Comparison of ENCODE assay signal across 12 cellular contexts in genomic region chr7:114413741-114414140, GRCh38. TPM values are rescaled to one million over a fixed set of nuclear protein-coding genes. Genes with fewer than 3 reads are reported as not detected.
DNase-seq lines count a peak whose midpoint lies in the region; ATAC-seq, FAIRE-seq and TF ChIP-seq lines count a peak whose summit lies in the region.
"Had no signal": no experiment of that assay in that cellular context is flagged by ENCODE, and none has a peak within 500 bp of the region (broad histone marks: within the 10 kb centered on the region; RNA-seq: fewer than 3 reads in every experiment).

No MANE protein-coding gene starts in this region.

- no peaks in the 10 kb centered on the region for H3K27me3 ChIP-seq in H1 (replicated peaks in 1 of 4; ENCODE audit: control insufficient read depth in 3 of 4, extremely low read depth in 1 of 4, insufficient read depth in 3 of 4, low read length in 3 of 4)
- no peaks in the 10 kb centered on the region for H3K27me3 ChIP-seq in mucosa of rectum (ENCODE audit: control insufficient read depth in 2 of 2, insufficient read depth in 2 of 2, low read length in 2 of 2)

- TF ChIP-seq POLR2A in H1 (IDR thresholded peaks at IDR 0.05; ENCODE audit: control extremely low read depth in 1 of 2, low read depth in 2 of 2, low read length in 2 of 2): no peak

- H3K4me1 Mint-ChIP-seq in activated CD4-positive, alpha-beta memory T cell treated with anti-CD3 and anti-CD28 coated beads, Interleukin-2, amount 10 ng/mL, durations not matched to agents 7 days and 5 days: no peaks in the 10 kb centered on the region

- WGBS in H1 (ENCODE audit: extremely low coverage in 1 of 2, insufficient coverage in 1 of 2, insufficient read length in 1 of 2, insufficient replicate concordance in 2 of 2, low coverage in 1 of 2, low lambda C conversion rate in 2 of 2, missing lambda C conversion rate in 1 of 2), 2 experiments: 80% methylated on average over 4 of the region's 4 CpGs; no CpG with 5 or more reads in 1 of the 2 experiments
- 24% methylated on average over 4 of the region's 4 CpGs for WGBS in urinary bladder

- H3K4me3 Mint-ChIP-seq in activated CD4-positive, alpha-beta memory T cell treated with anti-CD3 and anti-CD28 coated beads, Interleukin-2, amount 10 ng/mL, durations not matched to agents 7 days and 5 days: no peak overlapping the region
- H3K4me3 Mint-ChIP-seq: activated T-cell treated with anti-CD3 and anti-CD28 coated beads, Interleukin-2, amount 50 U/mL, for 24 hours had no signal

- peak; percentile 60 to 67 for DNase-seq in NCI-H524 (lab: John Stamatoyannopoulos, UW)
- no peak for DNase-seq in NCI-H524 treated with DMSO at 0.1 percent for 48 hours (lab: John Stamatoyannopoulos, UW)
- DNase-seq in H1 (ENCODE audit: low read depth in 1 of 2, low spot score in 2 of 2): no peak
- DNase-seq in activated CD4-positive, alpha-beta memory T cell treated with anti-CD3 and anti-CD28 coated beads, Interleukin-2, amount 10 ng/mL, durations not matched to agents 7 days and 5 days: no peak
- no peak for DNase-seq in SKM-1 (lab: John Stamatoyannopoulos, UW; ENCODE audit: unreplicated experiment)
- DNase-seq: activated CD4-positive, alpha-beta T cell treated with anti-CD3 and anti-CD28 coated beads for 1 hour; activated T-cell treated with anti-CD3 and anti-CD28 coated beads, Interleukin-2, amount 50 U/mL, for 24 hours had no signal

- no peaks in the 10 kb centered on the region for H4K20me1 ChIP-seq in H1 (replicated peaks in 1 of 2; ENCODE audit: control insufficient read depth in 1 of 2, insufficient read depth in 2 of 2, low read length in 2 of 2)

- TF ChIP-seq RAD21 in H1 (IDR thresholded peaks at IDR 0.05 in 1 of 2, conservative IDR thresholded peaks at IDR 0.05 in 1 of 2; ENCODE audit: low read depth in 2 of 2, low read length in 2 of 2): no peak

- H2AK5ac ChIP-seq in H1 (ENCODE audit: low read depth, low read length): no peak overlapping the region

- H3K4me1 ChIP-seq in H1 (replicated peaks in 1 of 4; ENCODE audit: control insufficient read depth in 3 of 4, insufficient read depth in 4 of 4, low read length in 3 of 4) (peaks cover 0 to 10% (median 6%) of the 10 kb centered on the region in 4 experiments; a peak in 4 of 7 replicates), mucosa of rectum (ENCODE audit: control insufficient read depth in 2 of 2, insufficient read depth in 2 of 2, low read length in 2 of 2) (peaks cover 0 to 13% of the 10 kb centered on the region in 2 donors), urinary bladder (ENCODE audit: insufficient read depth) (no peaks in the 10 kb centered on the region)

- H2AFZ ChIP-seq in H1 (ENCODE audit: low read length): peak overlapping the region; percentile 93

- no peaks in the 10 kb centered on the region for H3K9me3 Mint-ChIP-seq in activated CD4-positive, alpha-beta memory T cell treated with anti-CD3 and anti-CD28 coated beads, Interleukin-2, amount 10 ng/mL, durations not matched to agents 7 days and 5 days
- H3K9me3 Mint-ChIP-seq: activated T-cell treated with anti-CD3 and anti-CD28 coated beads, Interleukin-2, amount 50 U/mL, for 24 hours had no signal

- no peak overlapping the region for H4K8ac ChIP-seq in H1 (ENCODE audit: extremely low read depth, insufficient read depth, low read length)

- 0 out of 2 replicates have a peak overlapping the region, but pooled peaks have one; percentile 36 for H2BK5ac ChIP-seq in H1 (ENCODE audit: low read depth, low read length)

- no peaks in the 10 kb centered on the region for H3K9me3 ChIP-seq in H1 (ENCODE audit: insufficient read depth in 2 of 2, low read depth in 1 of 2, low read length in 1 of 2)
- H3K9me3 ChIP-seq in mucosa of rectum (ENCODE audit: control insufficient read depth in 2 of 2, low read length in 2 of 2): no peaks in the 10 kb centered on the region

- H3K27ac ChIP-seq in H1 (ENCODE audit: low read depth, low read length) (no peak overlapping the region), mucosa of rectum (ENCODE audit: low read depth in 2 of 2, low read length in 2 of 2) (peak overlapping the region; percentile 18 to 30), urinary bladder (ENCODE audit: low read depth) (peak overlapping the region; percentile 66)

- H3K4me3 ChIP-seq in H1 (ENCODE audit: extremely low read depth in 1 of 4, insufficient read depth in 2 of 4, low read depth in 3 of 4, low read length in 4 of 4): no peak overlapping the region
- peak overlapping the region; percentile 16 to 25 for H3K4me3 ChIP-seq in mucosa of rectum (ENCODE audit: low read length in 2 of 2)
- no peak overlapping the region for H3K4me3 ChIP-seq in urinary bladder (ENCODE audit: low read depth, low read length)

- no peaks in the 10 kb centered on the region for H3K36me3 Mint-ChIP-seq in activated CD4-positive, alpha-beta memory T cell treated with anti-CD3 and anti-CD28 coated beads, Interleukin-2, amount 10 ng/mL, durations not matched to agents 7 days and 5 days (ENCODE audit: low read depth)

- FAIRE-seq in H1 (lab: Jason Lieb, UNC): no peak
- FAIRE-seq: GM18507 had no signal

- TF ChIP-seq CTCF in H1 (IDR thresholded peaks at IDR 0.05; ENCODE audit: control extremely low read depth in 1 of 3, insufficient read depth in 1 of 3, low read depth in 1 of 3, low read length in 3 of 3): no peak

- H3K79me2 ChIP-seq in H1 (ENCODE audit: control insufficient read depth in 1 of 2, insufficient read depth in 2 of 2, low read length in 2 of 2): no peaks in the 10 kb centered on the region

- H2BK15ac ChIP-seq in H1 (ENCODE audit: low read length): no peak overlapping the region

- H3K18ac ChIP-seq in H1 (ENCODE audit: extremely low read depth, low read length): 0 out of 2 replicates have a peak overlapping the region, but pooled peaks have one; percentile 4

- no peaks in the 10 kb centered on the region for H3K36me3 ChIP-seq in H1 (ENCODE audit: control insufficient read depth in 2 of 4, insufficient read depth in 4 of 4, low read length in 3 of 4)
- H3K36me3 ChIP-seq in mucosa of rectum (ENCODE audit: control insufficient read depth in 2 of 2, insufficient read depth in 2 of 2, low read length in 2 of 2): no peaks in the 10 kb centered on the region
- H3K36me3 ChIP-seq in urinary bladder (ENCODE audit: insufficient read depth): no peaks in the 10 kb centered on the region

- no peak for ATAC-seq in GM18520 (IDR thresholded peaks at IDR 0.05; ENCODE audit: unreplicated experiment)
- ATAC-seq: SK-N-SH treated with all-trans-retinoic acid at 6 μM for 48 hours had no signal

- H2BK12ac ChIP-seq in H1 (ENCODE audit: low read depth, low read length): no peak overlapping the region

- H3K4ac ChIP-seq in H1 (replicated peaks; ENCODE audit: insufficient read length, low read depth, low read length): no peak overlapping the region

- CTCF ChIA-PET in H1 (lab: Charles Lee; ENCODE audit: partially characterized antibody): interaction anchor here (1.1 to 3.3 kb wide), 5 partner anchors 10 to 332 kb away, joined by 4 to 27 read pairs (median 5); no protein-coding TSS in a partner anchor
- CTCF ChIA-PET in activated CD4-positive, alpha-beta memory T cell treated with anti-CD3 and anti-CD28 coated beads, Interleukin-2, amount 10 ng/mL, durations not matched to agents 7 days and 5 days (lab: Charles Lee): interaction anchor here (1.4 kb wide), 1 partner anchor 16 kb away, joined by 3 read pairs; no protein-coding TSS in a partner anchor

- no peaks in the 10 kb centered on the region for H3K23me2 ChIP-seq in H1 (ENCODE audit: low read depth, low read length)

- H3K14ac ChIP-seq in H1 (ENCODE audit: insufficient read length): no peak overlapping the region

- H3K9ac ChIP-seq in H1 (replicated peaks in 1 of 4; ENCODE audit: extremely low read depth in 1 of 4, low read depth in 3 of 4, low read length in 3 of 4) (no peak overlapping the region), mucosa of rectum (ENCODE audit: low read depth in 1 of 2, low read length in 2 of 2) (no peak overlapping the region)

- no peak overlapping the region; a peak in 1 of 4 replicates for H3K4me2 ChIP-seq in H1 (ENCODE audit: insufficient read depth in 1 of 2, low read depth in 2 of 2, low read length in 2 of 2)

- H3K27ac Mint-ChIP-seq in activated CD4-positive, alpha-beta memory T cell treated with anti-CD3 and anti-CD28 coated beads, Interleukin-2, amount 10 ng/mL, durations not matched to agents 7 days and 5 days: no peak overlapping the region
- H3K27ac Mint-ChIP-seq: activated T-cell treated with anti-CD3 and anti-CD28 coated beads, Interleukin-2, amount 50 U/mL, for 24 hours had no signal

- H2BK20ac ChIP-seq in H1 (ENCODE audit: low read length): no peak overlapping the region

- no peak overlapping the region for H4K91ac ChIP-seq in H1 (replicated peaks; ENCODE audit: insufficient read length, low read length)

- no peak overlapping the region for H3K23ac ChIP-seq in H1 (ENCODE audit: insufficient read length)

- POLR2A ChIA-PET in H1 (lab: Charles Lee; ENCODE audit: partially characterized antibody): no interaction called here
- POLR2A ChIA-PET in activated CD4-positive, alpha-beta memory T cell treated with anti-CD3 and anti-CD28 coated beads, Interleukin-2, amount 10 ng/mL, durations not matched to agents 7 days and 5 days (lab: Charles Lee): no interaction called here

- TF ChIP-seq EP300 in H1 (IDR thresholded peaks at IDR 0.05; ENCODE audit: borderline replicate concordance in 1 of 2, low read depth in 2 of 2, low read length in 2 of 2): no peak

- H4K5ac ChIP-seq in H1 (ENCODE audit: insufficient read length, low read depth, low read length): no peak overlapping the region

- no peak overlapping the region for H3K56ac ChIP-seq in H1 (replicated peaks; ENCODE audit: insufficient read length, low read depth, low read length)

- no peaks in the 10 kb centered on the region for H3K79me1 ChIP-seq in H1 (ENCODE audit: low read depth, low read length)

- H2BK120ac ChIP-seq in H1 (replicated peaks; ENCODE audit: low read depth, low read length): no peak overlapping the region

- H3K27me3 Mint-ChIP-seq in activated CD4-positive, alpha-beta memory T cell treated with anti-CD3 and anti-CD28 coated beads, Interleukin-2, amount 10 ng/mL, durations not matched to agents 7 days and 5 days: peaks cover 6% of the 10 kb centered on the region
- H3K27me3 Mint-ChIP-seq: activated T-cell treated with anti-CD3 and anti-CD28 coated beads, Interleukin-2, amount 50 U/mL, for 24 hours had no signal

RNA-seq across cellular contexts. Expression of gene FOXP2, which starts 0.9 kb away (rescaled TPM):
- total RNA-seq in H1 (2021; fragmentation: NEBNext Ultra II Directional; extraction: Animal tissue kit (Norgen Biotek cat#: 25700)): 0.10 and 0.43 TPM in 2 replicates
- polyA plus RNA-seq in H1 (2011; rRNA removed) (0.09 and 0.28 TPM in 2 replicates), urinary bladder (13.8 TPM)
- 0.13 TPM for polyA plus RNA-seq in H1 (2011; cell fraction: cytosol; rRNA removed)
- polyA plus RNA-seq in H1 (2011; cell fraction: nucleus; rRNA removed): 0.04 TPM
- 0.04 to 0.30 TPM (median 0.08 TPM) in 3 of 4 replicates, not detected in the other for polyA plus RNA-seq in H1 (2012, experiment 1 of 2)
- 0.04 TPM for polyA plus RNA-seq in H1 (2012, experiment 2 of 2)
- polyA plus RNA-seq in H1 (2013, experiment 1 of 2): 0.10 TPM
- polyA plus RNA-seq in H1 (2013, experiment 2 of 2): 0.11 TPM
- polyA minus RNA-seq in H1 (2011; rRNA and poly(A)+ RNA removed): 0.63 and 0.95 TPM in 2 replicates
- polyA minus RNA-seq in H1 (2011; cell fraction: cytosol; rRNA and poly(A)+ RNA removed): not detected
- 1.4 TPM for polyA minus RNA-seq in H1 (2011; cell fraction: nucleus; rRNA and poly(A)+ RNA removed)
- 85.2 TPM for total RNA-seq in urinary bladder
- not detected for total RNA-seq in activated CD4-positive, alpha-beta memory T cell treated with anti-CD3 and anti-CD28 coated beads, Interleukin-2, amount 10 ng/mL, durations not matched to agents 7 days and 5 days

Comparison
In these comparisons a context has a peak if more than half of its experiments do, and no peak if none do; other contexts are left out.
1. DNase-seq: peak in NCI-H524 (2 of 2); none in NCI-H524 treated with DMSO at 0.1 percent for 48 hours (single experiment), H1 (0 of 2), activated CD4-positive, alpha-beta memory T cell treated with anti-CD3 and anti-CD28 coated beads, Interleukin-2, amount 10 ng/mL, durations not matched to agents 7 days and 5 days (single experiment) and SKM-1 (single experiment).
2. H3K4me3 ChIP-seq: peak in mucosa of rectum (2 of 2); none in H1 (0 of 4) and urinary bladder (single experiment).
3. RNA of gene FOXP2, which starts 0.9 kb away (total RNA-seq): 85.2 TPM in urinary bladder (single experiment); 0.10 to 0.43 TPM in H1 and not detected in activated CD4-positive, alpha-beta memory T cell treated with anti-CD3 and anti-CD28 coated beads, Interleukin-2, amount 10 ng/mL, durations not matched to agents 7 days and 5 days; every median in the first group is over 10 times any median in the second.